23 cellular contexts compared by ENCODE assay signal in genomic region chr14:32744811-32745445, GRCh38.
"Had no signal": no experiment of that assay in that cellular context is flagged by ENCODE, and none has a peak within 500 bp of the region (broad histone marks: within the 10 kb centered on the region; RNA-seq: fewer than 3 reads in every experiment).

No MANE protein-coding gene starts in this region.

- H3K27ac Mint-ChIP-seq: activated B cell treated with CpG ODN at 0.5 μM for 24 hours; activated CD4-positive, alpha-beta memory T cell treated with anti-CD3 and anti-CD28 coated beads for 36 hours; activated CD4-positive, alpha-beta T cell treated with anti-CD3 and anti-CD28 coated beads, Interleukin-2, amount 10 ng/mL, durations not matched to agents 24 days and 14 days; activated naive CD4-positive, alpha-beta T cell treated with anti-CD3 and anti-CD28 coated beads, Interleukin-2, amount 50 U/mL, for 72 hours; activated naive CD8-positive, alpha-beta T cell treated with anti-CD3 and anti-CD28 coated beads, Interleukin-2, amount 50 U/mL, for 24 hours; T-cell had no signal

- H3K27me3 Mint-ChIP-seq: activated B cell treated with CpG ODN at 0.5 μM for 24 hours; activated CD4-positive, alpha-beta memory T cell treated with anti-CD3 and anti-CD28 coated beads for 36 hours; activated CD4-positive, alpha-beta T cell treated with anti-CD3 and anti-CD28 coated beads, Interleukin-2, amount 10 ng/mL, durations not matched to agents 24 days and 14 days; T-cell had no signal

- FAIRE-seq: TTC549 had no signal

- H3K4me3 ChIP-seq: SK-N-MC had no signal

- H3K4me1 Mint-ChIP-seq: activated B cell treated with CpG ODN at 0.5 μM for 24 hours; activated CD4-positive, alpha-beta T cell treated with anti-CD3 and anti-CD28 coated beads, Interleukin-2, amount 10 ng/mL, durations not matched to agents 24 days and 14 days; activated naive CD8-positive, alpha-beta T cell treated with anti-CD3 and anti-CD28 coated beads, Interleukin-2, amount 50 U/mL, for 24 hours; T-cell had no signal

- DNase-seq: activated B cell treated with CpG ODN at 0.5 μM for 24 hours; activated CD4-positive, alpha-beta memory T cell treated with anti-CD3 and anti-CD28 coated beads for 36 hours; activated CD4-positive, alpha-beta T cell treated with anti-CD3 and anti-CD28 coated beads for 1 hour; activated CD4-positive, alpha-beta T cell treated with anti-CD3 and anti-CD28 coated beads, Interleukin-2, amount 10 ng/mL, durations not matched to agents 24 days and 14 days; activated CD8-positive, alpha-beta memory T cell treated with anti-CD3 and anti-CD28 coated beads for 24 hours; activated effector memory CD4-positive, alpha-beta T cell treated with anti-CD3 and anti-CD28 coated beads, Interleukin-2, amount 50 U/mL, for 16 hours; activated naive CD4-positive, alpha-beta T cell treated with Interleukin-2 at 50 U/mL for 16 hours; activated naive CD8-positive, alpha-beta T cell treated with anti-CD3 and anti-CD28 coated beads, Interleukin-2, amount 50 U/mL, for 24 hours; activated T-cell treated with anti-CD3 and anti-CD28 coated beads, Interleukin-2, amount 50 U/mL, for 4 hours; amygdala; central memory CD4-positive, alpha-beta T cell; KG1; NCI-H1092; NCI-H1436; NCI-H1694 treated with DMSO at 0.1 percent for 48 hours; NCI-H446; NCI-H82; T-cell; T-helper 2 cell; T1000 had no signal

- H3K36me3 Mint-ChIP-seq: activated CD4-positive, alpha-beta memory T cell treated with anti-CD3 and anti-CD28 coated beads for 36 hours; T-cell had no signal

- H3K9me3 Mint-ChIP-seq: activated B cell treated with CpG ODN at 0.5 μM for 24 hours; activated CD4-positive, alpha-beta memory T cell treated with anti-CD3 and anti-CD28 coated beads for 36 hours; activated naive CD8-positive, alpha-beta T cell treated with anti-CD3 and anti-CD28 coated beads, Interleukin-2, amount 50 U/mL, for 24 hours; activated T-cell treated with anti-CD3 and anti-CD28 coated beads, Interleukin-2, amount 50 U/mL, for 4 hours had no signal

- H3K4me3 Mint-ChIP-seq: activated B cell treated with CpG ODN at 0.5 μM for 24 hours; activated CD4-positive, alpha-beta memory T cell treated with anti-CD3 and anti-CD28 coated beads for 36 hours; activated CD4-positive, alpha-beta T cell treated with anti-CD3 and anti-CD28 coated beads, Interleukin-2, amount 10 ng/mL, durations not matched to agents 24 days and 14 days; activated naive CD8-positive, alpha-beta T cell treated with anti-CD3 and anti-CD28 coated beads, Interleukin-2, amount 50 U/mL, for 24 hours; activated T-cell treated with anti-CD3 and anti-CD28 coated beads, Interleukin-2, amount 50 U/mL, for 4 hours; T-cell had no signal

- H3K27ac ChIP-seq: SK-N-MC had no signal
